Comparison of ENCODE assay signal across 8 cellular contexts in the genomic region with DNA sequence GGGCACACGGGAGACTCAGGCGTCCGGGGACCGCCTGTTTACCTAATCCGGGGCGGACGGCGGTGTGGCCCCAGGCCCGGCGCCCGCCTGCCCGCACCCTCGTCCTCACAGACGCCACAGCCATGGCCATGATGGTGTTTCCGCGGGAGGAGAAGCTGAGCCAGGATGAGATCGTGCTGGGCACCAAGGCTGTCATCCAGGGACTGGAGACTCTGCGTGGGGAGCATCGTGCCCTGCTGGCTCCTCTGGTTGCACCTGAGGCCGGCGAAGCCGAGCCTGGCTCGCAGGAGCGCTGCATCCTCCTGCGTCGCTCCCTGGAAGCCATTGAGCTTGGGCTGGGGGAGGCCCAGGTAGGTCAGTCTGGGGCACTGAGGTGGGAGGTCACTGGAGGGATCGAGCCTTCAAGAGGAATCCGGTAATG. TPM values are rescaled to one million over a fixed set of nuclear protein-coding genes. Genes with fewer than 3 reads are reported as not detected.
DNase-seq lines count a peak whose midpoint lies in the region; ATAC-seq and TF ChIP-seq lines count a peak whose summit lies in the region.

No MANE protein-coding gene starts in this region.

- ATAC-seq in GM18858 (IDR thresholded peaks at IDR 0.05; ENCODE audit: unreplicated experiment) = peak; percentile 10
- ATAC-seq in SK-N-SH treated with all-trans-retinoic acid at 6 μM for 48 hours = peak; percentile 18
- no peak for ATAC-seq in HG02884 (IDR thresholded peaks at IDR 0.05; ENCODE audit: unreplicated experiment)

- peaks cover 11 to 42% (median 26%) of the 10 kb centered on the region in 4 donors for H3K36me3 ChIP-seq in sigmoid colon

- TF ChIP-seq CTCF in foreskin fibroblast (IDR thresholded peaks at IDR 0.05; ENCODE audit: low read depth, low read length) = no peak
- TF ChIP-seq CTCF in sigmoid colon (IDR thresholded peaks at IDR 0.05) = no peak

- TF ChIP-seq POLR2A in sigmoid colon (IDR thresholded peaks at IDR 0.05) = no peak

- H3K4me3 ChIP-seq in foreskin fibroblast (ENCODE audit: low read depth in 1 of 2, low read length in 2 of 2) = peak overlapping the region; percentile 85
- H3K4me3 ChIP-seq in sigmoid colon = peak overlapping the region; percentile 94 to 100 (median 96)

- DNase-seq in foreskin fibroblast (no peak), sigmoid colon (no peak), NCI-H526 (lab: John Stamatoyannopoulos, UW) (no peak), cerebellar nuclear complex (lab: John Stamatoyannopoulos, UW) (no peak)
- no peak for DNase-seq in stimulated activated naive CD4-positive, alpha-beta T cell treated with Interleukin-2 at 50 U/mL for 16 hours (lab: John Stamatoyannopoulos, UW)

- WGBS in sigmoid colon, 2 donors = 5 to 7% methylated on average over 28 of the region's 28 CpGs

- H3K27me3 ChIP-seq in sigmoid colon = no peaks in the 10 kb centered on the region

- TF ChIP-seq EP300 in sigmoid colon (IDR thresholded peaks at IDR 0.05) = no peak

- no peaks in the 10 kb centered on the region for H3K9me3 ChIP-seq in sigmoid colon

- intact Hi-C loops in sigmoid colon (cut with DNase I) = no loop called here

- H3K4me1 ChIP-seq in sigmoid colon = peaks cover 0 to 20% (median 15%) of the 10 kb centered on the region in 4 donors

- H3K27ac ChIP-seq in sigmoid colon = peak overlapping the region; percentile 89

TF ChIP-seq in SK-N-SH treated with all-trans-retinoic acid at 6 μM for 48 hours, 23 proteins besides CTCF, POLR2A, EP300 and RAD21:
- no peak for TF ChIP-seq ISL1 (CRISPR knock-in tag; IDR thresholded peaks at IDR 0.05)
- 0 out of 2 replicates have a peak, but pooled peaks have one; percentile 24 for TF ChIP-seq GLIS3 (CRISPR knock-in tag; IDR thresholded peaks at IDR 0.05)

RNA-seq across cellular contexts. Expression of a gene that starts 1.0 kb away (rescaled TPM):
- 10 to 100 TPM; 16.1 to 29.9 (median 24.1) TPM for total RNA-seq in sigmoid colon
- 10 to 100 TPM in 1 of 3 donors, 1 to 10 TPM in 2; 5.4 to 20.5 (median 6.5) TPM for polyA plus RNA-seq in sigmoid colon

RNA-seq across cellular contexts. Expression of a gene that starts 10.0 kb away (rescaled TPM):
- 10 to 100 TPM; 65.4 to 93.7 (median 77.3) TPM for total RNA-seq in sigmoid colon
- 100 to 1,000 TPM; 196 to 286 (median 243) TPM for polyA plus RNA-seq in sigmoid colon

RNA-seq across cellular contexts. Expression of a gene that starts 19.5 kb away (rescaled TPM):
- 1 to 10 TPM in 1 of 4 donors, not detected in 3; 1.7 TPM for total RNA-seq in sigmoid colon
- polyA plus RNA-seq in sigmoid colon = under 1 TPM in 1 of 3 donors, not detected in 2; 0.63 TPM

RNA-seq across cellular contexts. Expression of a gene that starts 30.5 kb away (rescaled TPM):
- 10 to 100 TPM; 43.5 to 72.4 (median 61.9) TPM for total RNA-seq in sigmoid colon
- polyA plus RNA-seq in sigmoid colon = 100 to 1,000 TPM in 1 of 3 donors, 10 to 100 TPM in 2; 30.3 to 104 (median 45.0) TPM

RNA-seq across cellular contexts. Expression of a gene that starts 33.2 kb away (rescaled TPM):
- total RNA-seq in sigmoid colon = under 1 TPM in 2 of 4 donors, not detected in 2; 0.27 to 0.36 TPM
- under 1 TPM in 1 of 3 donors, not detected in 2; 0.36 TPM for polyA plus RNA-seq in sigmoid colon
